In genomic region chr14:49303952-49304516, GRCh38 we compare ENCODE assay signal across 9 cellular contexts.
DNase-seq lines count a peak whose midpoint lies in the region; ATAC-seq and TF ChIP-seq lines count a peak whose summit lies in the region.
"Had no signal": no experiment of that assay in that cellular context is flagged by ENCODE, and none has a peak within 500 bp of the region (broad histone marks: within the 10 kb centered on the region; RNA-seq: fewer than 3 reads in every experiment).

No MANE protein-coding gene starts in this region.

- no peak overlapping the region for H3K4me2 ChIP-seq in Karpas-422 (ENCODE audit: low read depth, low read length, poor library complexity, severe bottlenecking)

- H3K27ac Mint-ChIP-seq in activated CD4-positive, alpha-beta memory T cell treated with anti-CD3 and anti-CD28 coated beads, Interleukin-2, amount 10 ng/mL, durations not matched to agents 7 days and 5 days = no peak overlapping the region
- no peak overlapping the region for H3K27ac Mint-ChIP-seq in activated T-cell treated with anti-CD3 and anti-CD28 coated beads, Interleukin-2, amount 50 U/mL, for 24 hours
- H3K27ac Mint-ChIP-seq: HFFc6 had no signal

- H3K36me3 Mint-ChIP-seq in activated CD4-positive, alpha-beta memory T cell treated with anti-CD3 and anti-CD28 coated beads, Interleukin-2, amount 10 ng/mL, durations not matched to agents 7 days and 5 days (ENCODE audit: low read depth) = no peaks in the 10 kb centered on the region
- H3K36me3 Mint-ChIP-seq in activated T-cell treated with anti-CD3 and anti-CD28 coated beads, Interleukin-2, amount 50 U/mL, for 24 hours (ENCODE audit: low read depth) = no peaks in the 10 kb centered on the region

- no peak overlapping the region for H3K27ac ChIP-seq in Karpas-422 (ENCODE audit: low read length)

- no peaks in the 10 kb centered on the region for H3K9me3 ChIP-seq in Karpas-422 (ENCODE audit: low read length)

- 0 out of 2 replicates have a peak, but pooled peaks cover 4% of the 10 kb centered on the region for H3K9me2 ChIP-seq in Karpas-422 (replicated peaks; ENCODE audit: insufficient read depth, low read length)

- CTCF ChIA-PET in activated CD4-positive, alpha-beta memory T cell treated with anti-CD3 and anti-CD28 coated beads, Interleukin-2, amount 10 ng/mL, durations not matched to agents 7 days and 5 days (lab: Charles Lee) = no interaction called here

- no peaks in the 10 kb centered on the region for H3K36me3 ChIP-seq in Karpas-422 (ENCODE audit: insufficient read depth, low read length)

- no peaks in the 10 kb centered on the region for H3K4me1 Mint-ChIP-seq in activated CD4-positive, alpha-beta memory T cell treated with anti-CD3 and anti-CD28 coated beads, Interleukin-2, amount 10 ng/mL, durations not matched to agents 7 days and 5 days
- H3K4me1 Mint-ChIP-seq in activated T-cell treated with anti-CD3 and anti-CD28 coated beads, Interleukin-2, amount 50 U/mL, for 24 hours (ENCODE audit: low read depth) = no peaks in the 10 kb centered on the region

- H3K27me3 ChIP-seq in Karpas-422 (ENCODE audit: low read length) = no peaks in the 10 kb centered on the region

- no peak for ATAC-seq in GM21529 (IDR thresholded peaks at IDR 0.05; ENCODE audit: unreplicated experiment)
- ATAC-seq in HG03159 (IDR thresholded peaks at IDR 0.05; ENCODE audit: unreplicated experiment) = no peak

- DNase-seq in AG10803 (ENCODE audit: low read depth) = peak; percentile 3
- DNase-seq in Karpas-422 = peak; percentile 70
- peak; percentile 18 for DNase-seq in activated CD4-positive, alpha-beta memory T cell treated with anti-CD3 and anti-CD28 coated beads, Interleukin-2, amount 10 ng/mL, durations not matched to agents 7 days and 5 days
- peak; percentile 11 for DNase-seq in iPS-NIHi7 (ENCODE audit: extremely low spot score)
- no peak for DNase-seq in stimulated activated CD4-positive, alpha-beta T cell treated with anti-CD3 and anti-CD28 coated beads, Interleukin-12 subunit alpha, Interleukin-12 subunit beta, amount 100 ng/mL, for 4 hours
- DNase-seq in activated T-cell treated with anti-CD3 and anti-CD28 coated beads, Interleukin-2, amount 50 U/mL, for 24 hours = no peak
- DNase-seq: HFFc6 had no signal

- H3K4me3 ChIP-seq in AG10803 (ENCODE audit: low read length) (no peak overlapping the region), Karpas-422 (ENCODE audit: low read length) (no peak overlapping the region)

- POLR2A ChIA-PET in activated CD4-positive, alpha-beta memory T cell treated with anti-CD3 and anti-CD28 coated beads, Interleukin-2, amount 10 ng/mL, durations not matched to agents 7 days and 5 days (lab: Charles Lee) = no interaction called here

- no peak overlapping the region for H3K4me3 Mint-ChIP-seq in activated CD4-positive, alpha-beta memory T cell treated with anti-CD3 and anti-CD28 coated beads, Interleukin-2, amount 10 ng/mL, durations not matched to agents 7 days and 5 days
- H3K4me3 Mint-ChIP-seq in activated T-cell treated with anti-CD3 and anti-CD28 coated beads, Interleukin-2, amount 50 U/mL, for 24 hours = no peak overlapping the region
- H3K4me3 Mint-ChIP-seq: HFFc6 had no signal

- no peaks in the 10 kb centered on the region for H4K20me1 ChIP-seq in Karpas-422 (ENCODE audit: insufficient read depth, low read depth, low read length)

- H3K79me2 ChIP-seq in Karpas-422 (ENCODE audit: low read length) = no peaks in the 10 kb centered on the region

- H3K4me1 ChIP-seq in Karpas-422 (ENCODE audit: low read length) = no peaks in the 10 kb centered on the region

- H2AFZ ChIP-seq in Karpas-422 (ENCODE audit: low read length) = no peak overlapping the region

- no peaks in the 10 kb centered on the region for H3K9me3 Mint-ChIP-seq in activated CD4-positive, alpha-beta memory T cell treated with anti-CD3 and anti-CD28 coated beads, Interleukin-2, amount 10 ng/mL, durations not matched to agents 7 days and 5 days
- no peaks in the 10 kb centered on the region for H3K9me3 Mint-ChIP-seq in activated T-cell treated with anti-CD3 and anti-CD28 coated beads, Interleukin-2, amount 50 U/mL, for 24 hours

- no peak for TF ChIP-seq CTCF in AG10803 (conservative IDR thresholded peaks at IDR 0.05; ENCODE audit: low read length)

- H3K27me3 Mint-ChIP-seq in activated CD4-positive, alpha-beta memory T cell treated with anti-CD3 and anti-CD28 coated beads, Interleukin-2, amount 10 ng/mL, durations not matched to agents 7 days and 5 days = no peaks in the 10 kb centered on the region
- peaks cover 6% of the 10 kb centered on the region for H3K27me3 Mint-ChIP-seq in activated T-cell treated with anti-CD3 and anti-CD28 coated beads, Interleukin-2, amount 50 U/mL, for 24 hours

- H3K9ac ChIP-seq in Karpas-422 (ENCODE audit: low read length) = no peak overlapping the region

Comparison
In these comparisons a context has a peak if more than half of its experiments do, and no peak if none do; other contexts are left out.
1. DNase-seq: peak in AG10803 (single experiment), Karpas-422 (single experiment), activated CD4-positive, alpha-beta memory T cell treated with anti-CD3 and anti-CD28 coated beads, Interleukin-2, amount 10 ng/mL, durations not matched to agents 7 days and 5 days (single experiment) and iPS-NIHi7 (single experiment); none in stimulated activated CD4-positive, alpha-beta T cell treated with anti-CD3 and anti-CD28 coated beads, Interleukin-12 subunit alpha, Interleukin-12 subunit beta, amount 100 ng/mL, for 4 hours (single experiment) and activated T-cell treated with anti-CD3 and anti-CD28 coated beads, Interleukin-2, amount 50 U/mL, for 24 hours (single experiment).